22 cellular contexts compared by ENCODE assay signal in the genomic region with DNA sequence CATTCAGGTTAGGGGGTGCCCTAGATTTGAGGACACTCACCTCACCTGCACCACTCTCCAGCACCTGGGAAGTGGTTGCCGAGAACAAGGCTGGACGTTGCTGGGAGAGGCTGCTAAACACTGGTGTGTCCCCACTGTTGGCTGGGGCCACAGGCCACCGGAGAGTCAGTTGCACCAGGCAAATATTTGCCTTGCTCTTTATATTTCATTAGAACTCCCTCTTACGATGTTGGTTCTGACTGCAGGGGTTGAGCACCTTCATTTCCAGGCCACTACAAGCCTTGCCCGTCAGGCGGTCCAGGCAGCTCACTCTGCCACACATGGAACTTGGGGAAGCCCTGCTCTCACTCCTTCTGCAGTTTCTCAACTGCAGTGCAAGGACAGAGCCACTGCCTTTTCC. TPM values are rescaled to one million over a fixed set of nuclear protein-coding genes. Genes with fewer than 3 reads are reported as not detected.
DNase-seq lines count a peak whose midpoint lies in the region; ATAC-seq and TF ChIP-seq lines count a peak whose summit lies in the region.
"Had no signal": no experiment of that assay in that cellular context is flagged by ENCODE, and none has a peak within 500 bp of the region (broad histone marks: within the 10 kb centered on the region; RNA-seq: fewer than 3 reads in every experiment).

No MANE protein-coding gene starts in this region.

- no peaks in the 10 kb centered on the region for H3K36me3 ChIP-seq in left lung

- DNase-seq in NCI-H1417 (lab: John Stamatoyannopoulos, UW) (peak in 2 of 3 experiments; percentile 47 to 76), NCI-H1417 treated with DMSO at 0.1 percent for 48 hours (lab: John Stamatoyannopoulos, UW) (no peak), NCI-H69 (lab: John Stamatoyannopoulos, UW) (peak; percentile 61), left lung (peak; percentile 57 to 59)
- DNase-seq in NK-92 treated with Interleukin-12 subunit alpha and Interleukin-12 subunit beta, amount 100 ng/mL, for 24 hours (lab: John Stamatoyannopoulos, UW) = no peak
- DNase-seq: COR-L47, DMS 273 treated with DMSO at 0.1 percent for 48 hours, EL, GOT3, NCI-H1436, NCI-H2081 treated with DMSO at 0.1 percent for 48 hours, SK-N-SH, T-cell had no signal

- no peaks in the 10 kb centered on the region for H3K9me3 ChIP-seq in left lung
- H3K9me3 ChIP-seq: SK-N-SH had no signal

- no peak overlapping the region for H3K27ac ChIP-seq in left lung

- peaks cover 0 to 11% of the 10 kb centered on the region in 2 donors for H3K27me3 ChIP-seq in left lung

- H3K4me3 ChIP-seq in left lung = no peak overlapping the region
- H3K4me3 ChIP-seq: GM12878, K562 had no signal

- ATAC-seq in left lung = peak; percentile 94
- ATAC-seq in GM19023 (IDR thresholded peaks at IDR 0.05; ENCODE audit: unreplicated experiment) = no peak
- ATAC-seq in HG03354 (IDR thresholded peaks at IDR 0.05; ENCODE audit: poor library complexity, severe bottlenecking, unreplicated experiment) = no peak
- ATAC-seq: GM12878, HCT116, K562, Right ventricle myocardium inferior, T-cell had no signal

- TF ChIP-seq CTCF in left lung (IDR thresholded peaks at IDR 0.05) = no peak

- H3K4me1 ChIP-seq in left lung = no peaks in the 10 kb centered on the region

- intact Hi-C loops in left lung (cut with DNase I) = no loop called here

RNA-seq across cellular contexts. Expression of gene HCN4, which starts 30.7 kb away (rescaled TPM):
- under 1 TPM; 0.09 to 0.16 TPM for total RNA-seq in left lung
- total RNA-seq: B cell, K562, NCI-H460, OCI-LY7, T-cell had no signal

Comparison
In these comparisons a context has a peak if more than half of its experiments do, and no peak if none do; other contexts are left out.
1. DNase-seq: peak in NCI-H1417 (2 of 3), NCI-H69 (single experiment) and left lung (2 of 2); none in NCI-H1417 treated with DMSO at 0.1 percent for 48 hours (single experiment) and NK-92 treated with Interleukin-12 subunit alpha and Interleukin-12 subunit beta, amount 100 ng/mL, for 24 hours (single experiment).